16 cellular contexts compared by ENCODE assay signal in genomic region chr4:102042843-102043802, GRCh38.
"Had no signal": no experiment of that assay in that cellular context is flagged by ENCODE, and none has a peak within 500 bp of the region (broad histone marks: within the 10 kb centered on the region; RNA-seq: fewer than 3 reads in every experiment).

No MANE protein-coding gene starts in this region.

- H3K36me3 ChIP-seq: lower lobe of right lung, sigmoid colon, thyroid gland had no signal

- ATAC-seq: activated CD8-positive, alpha-beta T cell treated with anti-CD3 and anti-CD28 coated beads for 36 hours; activated T-cell treated with anti-CD3 and anti-CD28 coated beads, Interleukin-2, amount 50 U/mL, for 4 hours; body of pancreas; effector memory CD8-positive, alpha-beta T cell; lower lobe of right lung had no signal

- H3K27ac ChIP-seq: body of pancreas, lower lobe of right lung, sigmoid colon, spleen, thyroid gland had no signal

- H3K27me3 ChIP-seq: body of pancreas, sigmoid colon, spleen, thyroid gland had no signal

- H3K4me1 ChIP-seq: body of pancreas, lower lobe of right lung, sigmoid colon, spleen, thyroid gland had no signal

- DNase-seq: activated CD4-positive, alpha-beta T cell treated with anti-CD3 and anti-CD28 coated beads for 48 hours; activated CD4-positive, CD25-positive, alpha-beta regulatory T cell; activated CD8-positive, alpha-beta T cell treated with anti-CD3 and anti-CD28 coated beads for 36 hours; activated naive CD4-positive, alpha-beta T cell treated with anti-CD3 and anti-CD28 coated beads for 36 hours; activated T-cell treated with anti-CD3 and anti-CD28 coated beads, Interleukin-2, amount 50 U/mL, for 4 hours; body of pancreas; caudate nucleus; effector memory CD8-positive, alpha-beta T cell; hypothalamus; lower lobe of right lung; nucleus accumbens; posterior cingulate gyrus; sigmoid colon; spleen; stimulated activated naive CD4-positive, alpha-beta T cell treated with Interleukin-2 at 50 U/mL for 16 hours; thyroid gland had no signal

- H3K9me3 ChIP-seq: body of pancreas, lower lobe of right lung, sigmoid colon, spleen, thyroid gland had no signal

- H3K4me3 ChIP-seq: body of pancreas, lower lobe of right lung, sigmoid colon, spleen, thyroid gland had no signal
